ENCODE assay signal across 8 cellular contexts in the genomic region with DNA sequence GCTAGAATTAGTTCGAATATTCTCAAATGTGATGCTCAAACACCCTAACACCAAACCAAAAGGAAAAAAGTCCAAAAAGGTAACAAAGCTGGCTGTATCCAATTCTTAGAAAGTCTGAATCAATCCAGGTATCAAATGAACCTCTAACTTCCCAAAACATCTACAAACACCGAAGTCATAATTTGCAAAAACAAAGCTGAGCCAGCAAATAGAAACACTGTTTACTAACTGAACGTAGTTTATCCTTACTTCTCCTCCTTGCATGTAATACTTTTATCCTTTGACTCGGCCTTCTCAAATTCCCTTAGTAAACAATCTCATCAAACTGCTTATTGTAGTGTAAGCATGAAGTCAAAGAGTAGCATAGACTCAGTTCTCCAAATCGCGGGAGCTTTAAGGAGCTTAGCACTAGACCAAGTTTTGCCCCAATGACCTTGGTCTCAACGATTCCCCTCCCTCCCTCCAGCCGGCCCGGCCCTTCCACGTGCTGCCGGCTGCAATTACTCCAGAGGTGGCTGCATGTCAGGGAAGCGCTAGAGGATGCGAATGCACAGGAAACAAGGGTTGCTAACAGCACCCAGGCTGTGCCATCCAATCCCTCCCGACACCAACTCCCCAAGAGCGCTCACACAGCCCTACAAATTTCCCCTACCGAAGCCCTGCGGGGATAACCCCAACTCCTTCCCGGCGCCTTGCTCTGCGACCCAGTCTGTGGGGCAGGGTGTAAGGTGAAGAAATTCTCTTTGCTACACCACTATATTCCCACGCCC. TPM values are rescaled to one million over a fixed set of nuclear protein-coding genes. Genes with fewer than 3 reads are reported as not detected.
DNase-seq lines count a peak whose midpoint lies in the region; ATAC-seq and TF ChIP-seq lines count a peak whose summit lies in the region.

No MANE protein-coding gene starts in this region.

- H3K27ac ChIP-seq in HUES6 (ENCODE audit: low read depth, low read length) (peak overlapping the region; percentile 97), left lung (peak overlapping the region; percentile 85 to 90)

- peak; percentile 28 for ATAC-seq in GM21526 (IDR thresholded peaks at IDR 0.05; ENCODE audit: low FRiP score, unreplicated experiment)
- peak; percentile 54 for ATAC-seq in central memory CD8-positive, alpha-beta T cell (replicated peaks; ENCODE audit: extremely low read depth, poor library complexity, severe bottlenecking)
- peak; percentile 74 for ATAC-seq in left lung

- H3K4me1 ChIP-seq in HUES6 (ENCODE audit: control insufficient read depth, insufficient read depth, low read length) (peaks cover 4% of the 10 kb centered on the region; the same call in 1 of the 2 replicates), left lung (peaks cover 0 to 25% of the 10 kb centered on the region in 2 donors)

- H3K4me3 ChIP-seq in HUES6 (ENCODE audit: low read depth, low read length): peak overlapping the region; percentile 99
- H3K4me3 ChIP-seq in left lung: peak overlapping the region; percentile 77 to 93

- no peaks in the 10 kb centered on the region for H3K27me3 ChIP-seq in HUES6 (ENCODE audit: control insufficient read depth, insufficient read depth, low read length)
- no peaks in the 10 kb centered on the region for H3K27me3 ChIP-seq in left lung

- H3K9me3 ChIP-seq in HUES6 (ENCODE audit: control insufficient read depth, insufficient read depth, low read depth, low read length) (no peaks in the 10 kb centered on the region), left lung (no peaks in the 10 kb centered on the region)

- H3K36me3 Mint-ChIP-seq in central memory CD8-positive, alpha-beta T cell (ENCODE audit: insufficient read depth): peaks cover 18% of the 10 kb centered on the region

- intact Hi-C loops in left lung (cut with DNase I): no loop called here

- TF ChIP-seq CTCF in left lung (IDR thresholded peaks at IDR 0.05): no peak

- no peaks in the 10 kb centered on the region for H3K27me3 Mint-ChIP-seq in central memory CD8-positive, alpha-beta T cell

- peak overlapping the region; percentile 97 for H3K4me3 Mint-ChIP-seq in central memory CD8-positive, alpha-beta T cell

- H3K9me3 Mint-ChIP-seq in central memory CD8-positive, alpha-beta T cell: no peaks in the 10 kb centered on the region

- DNase-seq in GDM1 (lab: John Stamatoyannopoulos, UW): peak; percentile 22
- peak; percentile 44 for DNase-seq in SK-N-DZ (ENCODE audit: low spot score)
- peak; percentile 15 to 28 for DNase-seq in central memory CD8-positive, alpha-beta T cell (ENCODE audit: low spot score in 2 of 2)
- peak; percentile 37 to 83 for DNase-seq in left lung
- peak; percentile 7 to 12 for DNase-seq in stimulated activated CD8-positive, alpha-beta memory T cell treated with anti-CD3 and anti-CD28 coated beads, Interleukin-2, amount 100 ng/mL, for 48 hours (ENCODE audit: low read depth in 2 of 2)
- DNase-seq in OCI-M2 (lab: John Stamatoyannopoulos, UW; ENCODE audit: unreplicated experiment): no peak

- peak overlapping the region; percentile 99 for H3K27ac Mint-ChIP-seq in central memory CD8-positive, alpha-beta T cell (ENCODE audit: low read depth)

- peak overlapping the region; percentile 96 for H3K9ac ChIP-seq in HUES6 (ENCODE audit: low read length)

- H3K36me3 ChIP-seq in HUES6 (ENCODE audit: control insufficient read depth, insufficient read depth, low read length) (peaks cover 10% of the 10 kb centered on the region), left lung (no peaks in the 10 kb centered on the region)

- peaks cover 37% of the 10 kb centered on the region for H3K4me1 Mint-ChIP-seq in central memory CD8-positive, alpha-beta T cell

RNA-seq across cellular contexts. Expression of a gene that starts 0.7 kb away (rescaled TPM):
- polyA plus RNA-seq in SK-N-DZ (2014; cell fraction: cytosol; rRNA removed): 13.6 and 18.7 TPM in 2 replicates
- 19.9 and 28.9 TPM in 2 replicates for polyA plus RNA-seq in SK-N-DZ (2014; cell fraction: nucleus; rRNA removed)
- total RNA-seq in left lung: 10 to 100 TPM; 18.3 to 24.8 TPM
